Comparison of ENCODE assay signal across 1 cellular context in the genomic region with DNA sequence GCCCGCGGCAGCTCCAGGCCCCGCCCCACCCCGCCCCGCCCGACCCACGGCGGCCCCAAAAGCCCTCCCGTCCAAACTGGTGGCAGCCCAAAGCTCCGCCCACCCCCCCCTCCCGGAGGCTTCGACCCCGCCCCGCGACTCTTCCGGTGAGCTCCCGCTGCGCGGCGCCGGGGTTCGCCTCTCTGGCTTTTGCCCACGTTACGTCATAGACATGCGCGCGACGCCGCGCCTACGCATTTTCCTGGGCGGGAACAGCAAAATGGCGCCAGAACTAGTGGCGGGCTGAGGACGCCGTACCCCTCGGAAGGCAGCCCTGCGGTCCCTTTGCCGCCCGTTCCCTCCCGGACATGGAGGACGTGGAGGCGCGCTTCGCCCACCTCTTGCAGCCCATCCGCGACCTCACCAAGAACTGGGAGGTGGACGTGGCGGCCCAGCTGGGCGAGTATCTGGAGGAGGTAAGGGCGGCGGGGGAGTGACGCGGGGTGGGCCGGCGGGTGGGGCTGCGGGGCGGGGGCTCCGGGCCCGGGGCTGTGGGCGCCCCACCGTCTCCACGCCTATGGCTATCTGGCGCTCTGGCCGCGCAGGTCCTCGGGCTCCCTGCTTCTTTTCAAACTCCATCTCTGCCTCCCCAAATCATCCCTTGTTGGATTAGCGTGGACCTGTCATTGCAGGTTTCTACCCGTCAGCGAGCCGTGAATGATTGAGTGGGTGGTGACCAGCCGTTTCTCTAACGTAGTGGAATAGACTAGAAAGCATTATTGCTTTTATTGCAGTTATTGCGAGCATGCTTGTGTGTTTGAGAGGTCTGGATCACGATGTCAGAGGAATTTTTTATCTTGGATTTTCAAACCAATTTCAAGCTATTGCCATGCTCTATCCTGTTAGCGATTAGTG.
TF ChIP-seq lines count a peak whose summit lies in the region.

A gene (plus strand): TSS at position 234 of the 894 bp plus-strand sequence. CDS start 114 bp downstream, at position 348.

TF ChIP-seq in WTC11, 78 proteins besides CTCF, POLR2A, EP300 and RAD21 (continued from another document and continues in another):
- TF ChIP-seq, protein P1, sequence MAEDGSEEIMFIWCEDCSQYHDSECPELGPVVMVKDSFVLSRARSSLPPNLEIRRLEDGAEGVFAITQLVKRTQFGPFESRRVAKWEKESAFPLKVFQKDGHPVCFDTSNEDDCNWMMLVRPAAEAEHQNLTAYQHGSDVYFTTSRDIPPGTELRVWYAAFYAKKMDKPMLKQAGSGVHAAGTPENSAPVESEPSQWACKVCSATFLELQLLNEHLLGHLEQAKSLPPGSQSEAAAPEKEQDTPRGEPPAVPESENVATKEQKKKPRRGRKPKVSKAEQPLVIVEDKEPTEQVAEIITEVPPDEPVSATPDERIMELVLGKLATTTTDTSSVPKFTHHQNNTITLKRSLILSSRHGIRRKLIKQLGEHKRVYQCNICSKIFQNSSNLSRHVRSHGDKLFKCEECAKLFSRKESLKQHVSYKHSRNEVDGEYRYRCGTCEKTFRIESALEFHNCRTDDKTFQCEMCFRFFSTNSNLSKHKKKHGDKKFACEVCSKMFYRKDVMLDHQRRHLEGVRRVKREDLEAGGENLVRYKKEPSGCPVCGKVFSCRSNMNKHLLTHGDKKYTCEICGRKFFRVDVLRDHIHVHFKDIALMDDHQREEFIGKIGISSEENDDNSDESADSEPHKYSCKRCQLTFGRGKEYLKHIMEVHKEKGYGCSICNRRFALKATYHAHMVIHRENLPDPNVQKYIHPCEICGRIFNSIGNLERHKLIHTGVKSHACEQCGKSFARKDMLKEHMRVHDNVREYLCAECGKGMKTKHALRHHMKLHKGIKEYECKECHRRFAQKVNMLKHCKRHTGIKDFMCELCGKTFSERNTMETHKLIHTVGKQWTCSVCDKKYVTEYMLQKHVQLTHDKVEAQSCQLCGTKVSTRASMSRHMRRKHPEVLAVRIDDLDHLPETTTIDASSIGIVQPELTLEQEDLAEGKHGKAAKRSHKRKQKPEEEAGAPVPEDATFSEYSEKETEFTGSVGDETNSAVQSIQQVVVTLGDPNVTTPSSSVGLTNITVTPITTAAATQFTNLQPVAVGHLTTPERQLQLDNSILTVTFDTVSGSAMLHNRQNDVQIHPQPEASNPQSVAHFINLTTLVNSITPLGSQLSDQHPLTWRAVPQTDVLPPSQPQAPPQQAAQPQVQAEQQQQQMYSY (CRISPR knock-in tag; IDR thresholded peaks at IDR 0.05) = no peak
- no peak for TF ChIP-seq FOXJ3 (CRISPR knock-in tag; IDR thresholded peaks at IDR 0.05; ENCODE audit: borderline replicate concordance)
- TF ChIP-seq, protein P2, sequence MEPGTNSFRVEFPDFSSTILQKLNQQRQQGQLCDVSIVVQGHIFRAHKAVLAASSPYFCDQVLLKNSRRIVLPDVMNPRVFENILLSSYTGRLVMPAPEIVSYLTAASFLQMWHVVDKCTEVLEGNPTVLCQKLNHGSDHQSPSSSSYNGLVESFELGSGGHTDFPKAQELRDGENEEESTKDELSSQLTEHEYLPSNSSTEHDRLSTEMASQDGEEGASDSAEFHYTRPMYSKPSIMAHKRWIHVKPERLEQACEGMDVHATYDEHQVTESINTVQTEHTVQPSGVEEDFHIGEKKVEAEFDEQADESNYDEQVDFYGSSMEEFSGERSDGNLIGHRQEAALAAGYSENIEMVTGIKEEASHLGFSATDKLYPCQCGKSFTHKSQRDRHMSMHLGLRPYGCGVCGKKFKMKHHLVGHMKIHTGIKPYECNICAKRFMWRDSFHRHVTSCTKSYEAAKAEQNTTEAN (CRISPR knock-in tag; IDR thresholded peaks at IDR 0.05) = no peak
- TF ChIP-seq NR1H2 (CRISPR knock-in tag; IDR thresholded peaks at IDR 0.05) = no peak
- TF ChIP-seq, protein P3, sequence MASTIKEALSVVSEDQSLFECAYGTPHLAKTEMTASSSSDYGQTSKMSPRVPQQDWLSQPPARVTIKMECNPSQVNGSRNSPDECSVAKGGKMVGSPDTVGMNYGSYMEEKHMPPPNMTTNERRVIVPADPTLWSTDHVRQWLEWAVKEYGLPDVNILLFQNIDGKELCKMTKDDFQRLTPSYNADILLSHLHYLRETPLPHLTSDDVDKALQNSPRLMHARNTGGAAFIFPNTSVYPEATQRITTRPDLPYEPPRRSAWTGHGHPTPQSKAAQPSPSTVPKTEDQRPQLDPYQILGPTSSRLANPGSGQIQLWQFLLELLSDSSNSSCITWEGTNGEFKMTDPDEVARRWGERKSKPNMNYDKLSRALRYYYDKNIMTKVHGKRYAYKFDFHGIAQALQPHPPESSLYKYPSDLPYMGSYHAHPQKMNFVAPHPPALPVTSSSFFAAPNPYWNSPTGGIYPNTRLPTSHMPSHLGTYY (CRISPR knock-in tag; IDR thresholded peaks at IDR 0.05) = no peak
- TF ChIP-seq SMAD4 (CRISPR knock-in tag; IDR thresholded peaks at IDR 0.05) = no peak
- no peak for TF ChIP-seq ETV6 (CRISPR knock-in tag; IDR thresholded peaks at IDR 0.05)
- peak; percentile 63; the same call in 1 of the 2 replicates for TF ChIP-seq CREB1 (CRISPR knock-in tag; IDR thresholded peaks at IDR 0.05)
- TF ChIP-seq NFYB (CRISPR knock-in tag; conservative IDR thresholded peaks at IDR 0.05; ENCODE audit: low read depth) = no peak
- TF ChIP-seq ZNF671 (CRISPR knock-in tag; IDR thresholded peaks at IDR 0.05) = no peak
- TF ChIP-seq ZNF317 (CRISPR knock-in tag; IDR thresholded peaks at IDR 0.05; ENCODE audit: borderline replicate concordance, low read depth) = no peak
- TF ChIP-seq SOX15 (CRISPR knock-in tag; IDR thresholded peaks at IDR 0.05) = no peak
- TF ChIP-seq KAT7 (CRISPR knock-in tag; IDR thresholded peaks at IDR 0.05; ENCODE audit: borderline replicate concordance) = 0 out of 2 replicates have a peak, but pooled peaks have one; percentile 60
- TF ChIP-seq, protein P4, sequence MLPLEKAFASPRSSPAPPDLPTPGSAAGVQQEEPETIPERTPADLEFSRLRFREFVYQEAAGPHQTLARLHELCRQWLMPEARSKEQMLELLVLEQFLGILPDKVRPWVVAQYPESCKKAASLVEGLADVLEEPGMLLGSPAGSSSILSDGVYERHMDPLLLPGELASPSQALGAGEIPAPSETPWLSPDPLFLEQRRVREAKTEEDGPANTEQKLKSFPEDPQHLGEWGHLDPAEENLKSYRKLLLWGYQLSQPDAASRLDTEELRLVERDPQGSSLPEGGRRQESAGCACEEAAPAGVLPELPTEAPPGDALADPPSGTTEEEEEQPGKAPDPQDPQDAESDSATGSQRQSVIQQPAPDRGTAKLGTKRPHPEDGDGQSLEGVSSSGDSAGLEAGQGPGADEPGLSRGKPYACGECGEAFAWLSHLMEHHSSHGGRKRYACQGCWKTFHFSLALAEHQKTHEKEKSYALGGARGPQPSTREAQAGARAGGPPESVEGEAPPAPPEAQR (CRISPR knock-in tag; IDR thresholded peaks at IDR 0.05) = no peak
- no peak for TF ChIP-seq ELF4 (CRISPR knock-in tag; IDR thresholded peaks at IDR 0.05; ENCODE audit: low read depth)
- TF ChIP-seq ZNF396 (CRISPR knock-in tag; IDR thresholded peaks at IDR 0.05; ENCODE audit: borderline replicate concordance) = no peak
- no peak for TF ChIP-seq GTF2I (CRISPR knock-in tag; conservative IDR thresholded peaks at IDR 0.05)
- TF ChIP-seq, protein P5, sequence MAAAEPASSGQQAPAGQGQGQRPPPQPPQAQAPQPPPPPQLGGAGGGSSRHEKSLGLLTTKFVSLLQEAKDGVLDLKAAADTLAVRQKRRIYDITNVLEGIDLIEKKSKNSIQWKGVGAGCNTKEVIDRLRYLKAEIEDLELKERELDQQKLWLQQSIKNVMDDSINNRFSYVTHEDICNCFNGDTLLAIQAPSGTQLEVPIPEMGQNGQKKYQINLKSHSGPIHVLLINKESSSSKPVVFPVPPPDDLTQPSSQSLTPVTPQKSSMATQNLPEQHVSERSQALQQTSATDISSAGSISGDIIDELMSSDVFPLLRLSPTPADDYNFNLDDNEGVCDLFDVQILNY (CRISPR knock-in tag; IDR thresholded peaks at IDR 0.05) = peak; percentile 94
- TF ChIP-seq, protein P6, sequence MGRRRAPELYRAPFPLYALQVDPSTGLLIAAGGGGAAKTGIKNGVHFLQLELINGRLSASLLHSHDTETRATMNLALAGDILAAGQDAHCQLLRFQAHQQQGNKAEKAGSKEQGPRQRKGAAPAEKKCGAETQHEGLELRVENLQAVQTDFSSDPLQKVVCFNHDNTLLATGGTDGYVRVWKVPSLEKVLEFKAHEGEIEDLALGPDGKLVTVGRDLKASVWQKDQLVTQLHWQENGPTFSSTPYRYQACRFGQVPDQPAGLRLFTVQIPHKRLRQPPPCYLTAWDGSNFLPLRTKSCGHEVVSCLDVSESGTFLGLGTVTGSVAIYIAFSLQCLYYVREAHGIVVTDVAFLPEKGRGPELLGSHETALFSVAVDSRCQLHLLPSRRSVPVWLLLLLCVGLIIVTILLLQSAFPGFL (CRISPR knock-in tag; IDR thresholded peaks at IDR 0.05; ENCODE audit: borderline replicate concordance) = no peak
- TF ChIP-seq, protein P7, sequence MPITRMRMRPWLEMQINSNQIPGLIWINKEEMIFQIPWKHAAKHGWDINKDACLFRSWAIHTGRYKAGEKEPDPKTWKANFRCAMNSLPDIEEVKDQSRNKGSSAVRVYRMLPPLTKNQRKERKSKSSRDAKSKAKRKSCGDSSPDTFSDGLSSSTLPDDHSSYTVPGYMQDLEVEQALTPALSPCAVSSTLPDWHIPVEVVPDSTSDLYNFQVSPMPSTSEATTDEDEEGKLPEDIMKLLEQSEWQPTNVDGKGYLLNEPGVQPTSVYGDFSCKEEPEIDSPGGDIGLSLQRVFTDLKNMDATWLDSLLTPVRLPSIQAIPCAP (CRISPR knock-in tag; IDR thresholded peaks at IDR 0.05) = no peak
- no peak for TF ChIP-seq MXD4 (CRISPR knock-in tag; IDR thresholded peaks at IDR 0.05; ENCODE audit: borderline replicate concordance)
- TF ChIP-seq, protein P8, sequence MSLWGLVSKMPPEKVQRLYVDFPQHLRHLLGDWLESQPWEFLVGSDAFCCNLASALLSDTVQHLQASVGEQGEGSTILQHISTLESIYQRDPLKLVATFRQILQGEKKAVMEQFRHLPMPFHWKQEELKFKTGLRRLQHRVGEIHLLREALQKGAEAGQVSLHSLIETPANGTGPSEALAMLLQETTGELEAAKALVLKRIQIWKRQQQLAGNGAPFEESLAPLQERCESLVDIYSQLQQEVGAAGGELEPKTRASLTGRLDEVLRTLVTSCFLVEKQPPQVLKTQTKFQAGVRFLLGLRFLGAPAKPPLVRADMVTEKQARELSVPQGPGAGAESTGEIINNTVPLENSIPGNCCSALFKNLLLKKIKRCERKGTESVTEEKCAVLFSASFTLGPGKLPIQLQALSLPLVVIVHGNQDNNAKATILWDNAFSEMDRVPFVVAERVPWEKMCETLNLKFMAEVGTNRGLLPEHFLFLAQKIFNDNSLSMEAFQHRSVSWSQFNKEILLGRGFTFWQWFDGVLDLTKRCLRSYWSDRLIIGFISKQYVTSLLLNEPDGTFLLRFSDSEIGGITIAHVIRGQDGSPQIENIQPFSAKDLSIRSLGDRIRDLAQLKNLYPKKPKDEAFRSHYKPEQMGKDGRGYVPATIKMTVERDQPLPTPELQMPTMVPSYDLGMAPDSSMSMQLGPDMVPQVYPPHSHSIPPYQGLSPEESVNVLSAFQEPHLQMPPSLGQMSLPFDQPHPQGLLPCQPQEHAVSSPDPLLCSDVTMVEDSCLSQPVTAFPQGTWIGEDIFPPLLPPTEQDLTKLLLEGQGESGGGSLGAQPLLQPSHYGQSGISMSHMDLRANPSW (CRISPR knock-in tag; conservative IDR thresholded peaks at IDR 0.05; ENCODE audit: low read depth) = no peak
- TF ChIP-seq, protein P9, sequence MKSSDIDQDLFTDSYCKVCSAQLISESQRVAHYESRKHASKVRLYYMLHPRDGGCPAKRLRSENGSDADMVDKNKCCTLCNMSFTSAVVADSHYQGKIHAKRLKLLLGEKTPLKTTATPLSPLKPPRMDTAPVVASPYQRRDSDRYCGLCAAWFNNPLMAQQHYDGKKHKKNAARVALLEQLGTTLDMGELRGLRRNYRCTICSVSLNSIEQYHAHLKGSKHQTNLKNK (CRISPR knock-in tag; IDR thresholded peaks at IDR 0.05) = no peak
- no peak for TF ChIP-seq NR2C2 (CRISPR knock-in tag; IDR thresholded peaks at IDR 0.05)
- peak; percentile 89 for TF ChIP-seq NFE2L1 (CRISPR knock-in tag; IDR thresholded peaks at IDR 0.05)
- no peak for TF ChIP-seq OVOL2 (CRISPR knock-in tag; IDR thresholded peaks at IDR 0.05; ENCODE audit: borderline replicate concordance)
- peak; percentile 22; the same call in 1 of the 2 replicates for TF ChIP-seq HMGA2 (CRISPR knock-in tag; IDR thresholded peaks at IDR 0.05)
- no peak for TF ChIP-seq ZNF263 (CRISPR knock-in tag; IDR thresholded peaks at IDR 0.05; ENCODE audit: low read depth)
- TF ChIP-seq, protein P10, sequence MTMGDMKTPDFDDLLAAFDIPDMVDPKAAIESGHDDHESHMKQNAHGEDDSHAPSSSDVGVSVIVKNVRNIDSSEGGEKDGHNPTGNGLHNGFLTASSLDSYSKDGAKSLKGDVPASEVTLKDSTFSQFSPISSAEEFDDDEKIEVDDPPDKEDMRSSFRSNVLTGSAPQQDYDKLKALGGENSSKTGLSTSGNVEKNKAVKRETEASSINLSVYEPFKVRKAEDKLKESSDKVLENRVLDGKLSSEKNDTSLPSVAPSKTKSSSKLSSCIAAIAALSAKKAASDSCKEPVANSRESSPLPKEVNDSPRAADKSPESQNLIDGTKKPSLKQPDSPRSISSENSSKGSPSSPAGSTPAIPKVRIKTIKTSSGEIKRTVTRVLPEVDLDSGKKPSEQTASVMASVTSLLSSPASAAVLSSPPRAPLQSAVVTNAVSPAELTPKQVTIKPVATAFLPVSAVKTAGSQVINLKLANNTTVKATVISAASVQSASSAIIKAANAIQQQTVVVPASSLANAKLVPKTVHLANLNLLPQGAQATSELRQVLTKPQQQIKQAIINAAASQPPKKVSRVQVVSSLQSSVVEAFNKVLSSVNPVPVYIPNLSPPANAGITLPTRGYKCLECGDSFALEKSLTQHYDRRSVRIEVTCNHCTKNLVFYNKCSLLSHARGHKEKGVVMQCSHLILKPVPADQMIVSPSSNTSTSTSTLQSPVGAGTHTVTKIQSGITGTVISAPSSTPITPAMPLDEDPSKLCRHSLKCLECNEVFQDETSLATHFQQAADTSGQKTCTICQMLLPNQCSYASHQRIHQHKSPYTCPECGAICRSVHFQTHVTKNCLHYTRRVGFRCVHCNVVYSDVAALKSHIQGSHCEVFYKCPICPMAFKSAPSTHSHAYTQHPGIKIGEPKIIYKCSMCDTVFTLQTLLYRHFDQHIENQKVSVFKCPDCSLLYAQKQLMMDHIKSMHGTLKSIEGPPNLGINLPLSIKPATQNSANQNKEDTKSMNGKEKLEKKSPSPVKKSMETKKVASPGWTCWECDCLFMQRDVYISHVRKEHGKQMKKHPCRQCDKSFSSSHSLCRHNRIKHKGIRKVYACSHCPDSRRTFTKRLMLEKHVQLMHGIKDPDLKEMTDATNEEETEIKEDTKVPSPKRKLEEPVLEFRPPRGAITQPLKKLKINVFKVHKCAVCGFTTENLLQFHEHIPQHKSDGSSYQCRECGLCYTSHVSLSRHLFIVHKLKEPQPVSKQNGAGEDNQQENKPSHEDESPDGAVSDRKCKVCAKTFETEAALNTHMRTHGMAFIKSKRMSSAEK (CRISPR knock-in tag; IDR thresholded peaks at IDR 0.05; ENCODE audit: borderline replicate concordance) = no peak
- TF ChIP-seq, protein P11, sequence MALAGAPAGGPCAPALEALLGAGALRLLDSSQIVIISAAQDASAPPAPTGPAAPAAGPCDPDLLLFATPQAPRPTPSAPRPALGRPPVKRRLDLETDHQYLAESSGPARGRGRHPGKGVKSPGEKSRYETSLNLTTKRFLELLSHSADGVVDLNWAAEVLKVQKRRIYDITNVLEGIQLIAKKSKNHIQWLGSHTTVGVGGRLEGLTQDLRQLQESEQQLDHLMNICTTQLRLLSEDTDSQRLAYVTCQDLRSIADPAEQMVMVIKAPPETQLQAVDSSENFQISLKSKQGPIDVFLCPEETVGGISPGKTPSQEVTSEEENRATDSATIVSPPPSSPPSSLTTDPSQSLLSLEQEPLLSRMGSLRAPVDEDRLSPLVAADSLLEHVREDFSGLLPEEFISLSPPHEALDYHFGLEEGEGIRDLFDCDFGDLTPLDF (CRISPR knock-in tag; IDR thresholded peaks at IDR 0.05) = peak; percentile 61; the same call in 1 of the 2 replicates
